In the genomic region with DNA sequence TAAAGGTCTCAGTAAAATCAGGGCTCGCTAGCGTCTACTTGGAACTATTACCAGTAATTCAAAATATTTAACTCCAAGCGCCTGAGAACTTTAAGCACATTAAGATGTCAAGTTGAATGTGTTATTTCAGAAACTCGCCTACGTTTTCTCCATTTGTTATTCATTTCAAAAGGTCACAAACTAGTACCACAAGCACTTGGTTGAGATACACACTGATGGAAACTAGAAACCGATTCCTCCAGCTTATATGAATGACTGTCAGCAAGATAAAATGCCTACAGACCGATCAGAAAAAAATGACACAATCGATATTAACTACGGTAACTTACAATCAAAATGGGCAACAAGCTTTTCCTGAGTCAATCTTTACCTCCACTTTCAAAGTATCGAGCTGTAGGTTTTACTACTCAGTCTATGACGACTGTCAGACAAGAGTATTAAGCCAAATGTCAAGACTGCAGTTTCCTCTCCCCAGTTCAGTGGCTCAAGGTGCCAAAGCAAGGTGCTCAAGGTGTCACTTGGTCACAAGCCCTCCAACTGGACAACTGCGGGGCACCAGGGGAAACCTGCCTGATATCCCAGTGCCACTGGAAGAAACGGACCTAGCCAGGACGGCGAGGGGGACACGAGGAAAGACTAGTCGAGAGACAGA, we compare ENCODE assay signal across 7 cellular contexts. TPM values are rescaled to one million over a fixed set of nuclear protein-coding genes. Genes with fewer than 3 reads are reported as not detected.
DNase-seq lines count a peak whose midpoint lies in the region; ATAC-seq and TF ChIP-seq lines count a peak whose summit lies in the region.

No MANE protein-coding gene starts in this region.

- POLR2A ChIA-PET in WTC11 (lab: Charles Lee) = interaction anchor here (0.7 to 1.0 kb wide), 2 partner anchors 18 to 63 kb away, joined by 3 read pairs; no protein-coding TSS in a partner anchor

- peaks cover 8% of the 10 kb centered on the region for H3K4me1 ChIP-seq in HAP-1

- no peaks in the 10 kb centered on the region for H3K9me3 ChIP-seq in HAP-1

- H3K36me3 ChIP-seq in HAP-1 (replicated peaks) = peaks cover 14% of the 10 kb centered on the region

- H3K4me1 Mint-ChIP-seq in WTC11 = peaks cover 26% of the 10 kb centered on the region

- no peak for ATAC-seq in WTC11
- no peak for ATAC-seq in HG02884 (IDR thresholded peaks at IDR 0.05; ENCODE audit: unreplicated experiment)
- ATAC-seq in HG02973 (IDR thresholded peaks at IDR 0.05; ENCODE audit: unreplicated experiment) = no peak

- in situ Hi-C loops in HAP-1 (cut with MboI; ENCODE audit: low sequenced_read_pairs) = no loop called here

- no peak for DNase-seq in HAP-1 (ENCODE audit: low spot score in 2 of 2)
- DNase-seq in WTC11 (ENCODE audit: low spot score) = no peak
- DNase-seq in fibroblast of the aortic adventitia (ENCODE audit: low read depth) = no peak
- DNase-seq in COR-L47 (lab: John Stamatoyannopoulos, UW) = no peak

- H3K36me3 Mint-ChIP-seq in WTC11 = peaks cover 11% of the 10 kb centered on the region; the same call in 1 of the 2 replicates

- peak overlapping the region in 20 of 21 experiments; percentile 72 to 94 (median 86) for H3K27ac ChIP-seq in skin epidermis

- TF ChIP-seq CTCF in WTC11 (IDR thresholded peaks at IDR 0.05) (no peak), fibroblast of the aortic adventitia (IDR thresholded peaks at IDR 0.05; ENCODE audit: insufficient read depth, low read length) (no peak)

- H3K4me3 ChIP-seq in HAP-1 (peak overlapping the region; percentile 64), fibroblast of the aortic adventitia (ENCODE audit: low read depth, low read length) (peak overlapping the region; percentile 98), skin epidermis (peak overlapping the region; percentile 60 to 94 (median 83))

- no peaks in the 10 kb centered on the region; the same call in 1 of the 2 replicates for H3K27me3 ChIP-seq in HAP-1 (ENCODE audit: low read depth)

- peak overlapping the region; percentile 97 for H3K4me3 Mint-ChIP-seq in WTC11

- CTCF ChIA-PET in WTC11 (lab: Charles Lee) = interaction anchor here (1.0 to 2.7 kb wide), 4 partner anchors 58 to 208 kb away, joined by 3 to 14 read pairs (median 4); no protein-coding TSS in a partner anchor

- peaks cover 33% of the 10 kb centered on the region for H3K27me3 Mint-ChIP-seq in WTC11 (ENCODE audit: low read depth)

- peak overlapping the region; percentile 89 for H3K27ac Mint-ChIP-seq in WTC11

- no peaks in the 10 kb centered on the region for H3K9me3 Mint-ChIP-seq in WTC11

TF ChIP-seq in WTC11, 78 proteins besides CTCF, POLR2A, EP300 and RAD21:
- TF ChIP-seq SMAD4 (CRISPR knock-in tag; IDR thresholded peaks at IDR 0.05) = no peak
- TF ChIP-seq NR1H2 (CRISPR knock-in tag; IDR thresholded peaks at IDR 0.05) = no peak
- TF ChIP-seq ZMAT4 (CRISPR knock-in tag; IDR thresholded peaks at IDR 0.05) = no peak
- TF ChIP-seq HMGXB4 (CRISPR knock-in tag; IDR thresholded peaks at IDR 0.05) = 0 out of 2 replicates have a peak, but pooled peaks have one; percentile 7
TF ChIP-seq in WTC11: peak in this region for 1.

RNA-seq across cellular contexts. Expression of gene SRP68, which starts 0.7 kb away (rescaled TPM):
- total RNA-seq in WTC11 (2021) (80.5 to 90.7 TPM (median 82.0 TPM) in 3 replicates), fibroblast of the aortic adventitia (ENCODE audit: low replicate concordance) (17.3 and 32.3 TPM in 2 replicates)

RNA-seq across cellular contexts. Expression of gene GALR2, which starts 3.0 kb away (rescaled TPM):
- total RNA-seq in WTC11 (2021) (1.7 to 2.9 TPM (median 2.0 TPM) in 3 replicates), fibroblast of the aortic adventitia (ENCODE audit: low replicate concordance) (not detected in 2 replicates)

RNA-seq across cellular contexts. Expression of gene ZACN, which starts 7.4 kb away (rescaled TPM):
- total RNA-seq in WTC11 (2021) = 0.07 to 0.28 TPM (median 0.11 TPM) in 3 replicates
- total RNA-seq in fibroblast of the aortic adventitia (ENCODE audit: low replicate concordance) = not detected in 2 replicates

RNA-seq across cellular contexts. Expression of gene EXOC7, which starts 32.0 kb away (rescaled TPM):
- total RNA-seq in WTC11 (2021) = 90.0 to 126 TPM (median 96.2 TPM) in 3 replicates
- 40.8 and 88.5 TPM in 2 replicates for total RNA-seq in fibroblast of the aortic adventitia (ENCODE audit: low replicate concordance)

RNA-seq across cellular contexts. Expression of gene EVPL, which starts 44.5 kb away (rescaled TPM):
- total RNA-seq in WTC11 (2021) = 0.46 to 1.3 TPM (median 0.62 TPM) in 3 replicates
- not detected in 2 replicates for total RNA-seq in fibroblast of the aortic adventitia (ENCODE audit: low replicate concordance)
